13 cellular contexts compared by ENCODE assay signal in the genomic region with DNA sequence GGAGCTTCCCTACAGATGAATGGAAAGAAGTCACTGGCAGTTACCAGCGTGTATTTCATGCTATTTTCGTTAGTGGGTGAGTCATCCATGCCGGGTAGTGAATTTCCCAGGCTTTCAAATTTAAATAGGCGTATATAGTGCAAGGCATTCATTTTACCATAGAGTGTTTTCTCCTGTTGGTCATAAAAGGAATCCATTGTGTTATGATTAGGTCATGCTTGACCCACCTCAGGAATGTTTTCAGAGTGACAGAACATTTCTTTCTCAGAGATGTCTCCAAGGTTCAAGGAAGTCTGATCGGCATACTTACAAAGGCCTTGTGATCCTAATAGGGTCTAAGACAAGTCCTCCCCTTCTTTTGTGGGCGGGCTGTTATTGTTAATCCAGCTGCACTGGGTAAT.
A peak's percentile ranks its signal among the peaks of the same experiment; 100 is the strongest.
DNase-seq lines count a peak whose midpoint lies in the region; ATAC-seq and TF ChIP-seq lines count a peak whose summit lies in the region.
"Had no signal": no experiment of that assay in that cellular context is flagged by ENCODE, and none has a peak within 500 bp of the region (broad histone marks: within the 10 kb centered on the region; RNA-seq: fewer than 3 reads in every experiment).

No MANE protein-coding gene starts in this region.

- peak overlapping the region; percentile 24 for H3K27ac ChIP-seq in PC-3 (ENCODE audit: low read length)

- TF ChIP-seq CTCF in PC-3 (conservative IDR thresholded peaks at IDR 0.05; ENCODE audit: low read depth, low read length) (no peak), progenitor cell of endocrine pancreas (IDR thresholded peaks at IDR 0.05; ENCODE audit: unreplicated experiment) (no peak)

- peaks cover 5% of the 10 kb centered on the region for H3K36me3 Mint-ChIP-seq in progenitor cell of endocrine pancreas (ENCODE audit: insufficient read depth)

- no peaks in the 10 kb centered on the region for H3K4me1 Mint-ChIP-seq in progenitor cell of endocrine pancreas (ENCODE audit: low read depth)
- H3K4me1 Mint-ChIP-seq: activated naive CD8-positive, alpha-beta T cell treated with anti-CD3 and anti-CD28 coated beads for 36 hours had no signal

- no peaks in the 10 kb centered on the region for H3K27me3 ChIP-seq in PC-3 (ENCODE audit: low read length)

- POLR2A ChIA-PET in PC-3 (lab: Charles Lee; ENCODE audit: unreplicated experiment) = no interaction called here

- no peak overlapping the region for H2AFZ ChIP-seq in PC-3 (ENCODE audit: low read length)

- ATAC-seq in PC-3 (no peak), HG03460 (IDR thresholded peaks at IDR 0.05; ENCODE audit: unreplicated experiment) (no peak)

- no peak overlapping the region for H3K4me3 Mint-ChIP-seq in progenitor cell of endocrine pancreas (ENCODE audit: low read depth)
- H3K4me3 Mint-ChIP-seq: activated naive CD8-positive, alpha-beta T cell treated with anti-CD3 and anti-CD28 coated beads for 36 hours had no signal

- H3K79me2 ChIP-seq in PC-3 (ENCODE audit: low read length) = no peaks in the 10 kb centered on the region

- H3K4me1 ChIP-seq in PC-3 (ENCODE audit: insufficient read depth, low read length) = no peaks in the 10 kb centered on the region

- peaks cover 16% of the 10 kb centered on the region for H3K9me3 Mint-ChIP-seq in progenitor cell of endocrine pancreas (ENCODE audit: low read depth)

- H3K9me3 ChIP-seq in PC-3 (ENCODE audit: low read length) = peaks cover 8% of the 10 kb centered on the region; the same call in 1 of the 2 replicates

- no peaks in the 10 kb centered on the region for H3K27me3 Mint-ChIP-seq in progenitor cell of endocrine pancreas

- CTCF ChIA-PET in PC-3 (lab: Charles Lee) = no interaction called here

- peak; percentile 3 for DNase-seq in GM04503 (ENCODE audit: low read depth)
- DNase-seq in PC-3 = peak; percentile 45
- DNase-seq in epidermal melanocyte (ENCODE audit: insufficient read length, low spot score) = peak; percentile 24
- DNase-seq in occipital lobe (lab: John Stamatoyannopoulos, UW) = peak; percentile 12
- no peak for DNase-seq in NCI-H2029 (lab: John Stamatoyannopoulos, UW)
- DNase-seq in progenitor cell of endocrine pancreas (ENCODE audit: low spot score, unreplicated experiment) = no peak
- no peak for DNase-seq in NAMALWA (ENCODE audit: low spot score)
- DNase-seq: activated CD4-positive, alpha-beta T cell treated with anti-CD3 and anti-CD28 coated beads for 4 hours; activated naive CD8-positive, alpha-beta T cell treated with anti-CD3 and anti-CD28 coated beads for 36 hours; COR-L47; NCI-H2107; small intestine had no signal

- no peak overlapping the region for H3K27ac Mint-ChIP-seq in progenitor cell of endocrine pancreas
- H3K27ac Mint-ChIP-seq: activated naive CD8-positive, alpha-beta T cell treated with anti-CD3 and anti-CD28 coated beads for 36 hours had no signal

- BruUV-seq in PC-3 (replicated peaks; lab: Mats Ljungman, UMichigan) = no TSS peak

- no peaks in the 10 kb centered on the region for H3K9me2 ChIP-seq in PC-3 (replicated peaks; ENCODE audit: low read length)

- no peak overlapping the region for H3K4me2 ChIP-seq in PC-3 (ENCODE audit: low read length)

- H3K9ac ChIP-seq in PC-3 (ENCODE audit: low read length) = no peak overlapping the region

- intact Hi-C loops in PC-3 (cut with micrococcal nuclease) = no loop called here

- no peaks in the 10 kb centered on the region for H3K36me3 ChIP-seq in PC-3 (ENCODE audit: low read depth, low read length)

- H3F3A ChIP-seq in PC-3 (ENCODE audit: low read length, unreplicated experiment) = no peaks in the 10 kb centered on the region

- H4K20me1 ChIP-seq in PC-3 (ENCODE audit: low read length) = no peaks in the 10 kb centered on the region

- no peak overlapping the region for H3K4me3 ChIP-seq in PC-3 (ENCODE audit: low read length)

Comparison
In these comparisons a context has a peak if more than half of its experiments do, and no peak if none do; other contexts are left out.
1. DNase-seq: peak in GM04503 (single experiment), PC-3 (single experiment), epidermal melanocyte (single experiment) and occipital lobe (single experiment); none in NCI-H2029 (single experiment), progenitor cell of endocrine pancreas (single experiment) and NAMALWA (single experiment).